Comparison of ENCODE assay signal across 8 cellular contexts in the genomic region with DNA sequence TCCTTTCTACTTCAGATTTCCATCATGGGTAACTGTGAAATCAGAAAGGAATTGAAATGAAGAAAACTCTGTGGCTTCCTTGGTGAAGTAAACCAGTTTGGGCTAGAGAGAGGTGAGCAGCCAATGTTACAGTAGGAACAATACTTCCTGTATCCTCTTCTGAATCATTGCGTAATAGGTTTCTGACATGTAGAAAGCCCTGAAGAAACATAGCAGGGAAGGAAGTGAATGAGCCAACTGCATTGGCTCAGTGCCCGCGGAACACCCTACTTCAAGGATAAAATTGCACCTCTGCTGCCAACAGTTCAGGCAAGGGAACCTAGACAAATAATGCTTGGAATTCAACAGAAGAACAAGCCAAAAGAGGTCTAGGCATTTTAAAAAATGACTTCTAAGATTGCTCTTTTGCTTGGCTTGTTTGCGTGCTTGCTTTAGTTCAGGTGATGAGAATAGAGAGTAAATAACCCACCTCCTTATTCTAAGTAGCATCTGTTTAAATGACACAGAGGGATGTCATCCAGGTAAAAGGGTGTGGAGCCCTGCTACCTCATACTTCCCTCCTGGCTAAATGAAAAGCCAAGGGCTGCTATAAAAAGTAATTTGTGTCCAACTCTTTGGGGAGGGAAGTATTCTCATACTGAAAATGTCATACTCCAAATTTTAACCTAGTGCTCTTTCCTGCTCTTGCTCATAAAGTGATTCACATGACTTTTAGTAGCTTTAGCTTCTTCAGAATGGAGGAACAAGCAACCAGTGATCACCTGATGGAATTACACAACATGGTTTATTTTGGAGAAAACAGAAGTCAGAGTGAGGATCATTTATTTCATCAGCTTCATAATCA. TPM values are rescaled to one million over a fixed set of nuclear protein-coding genes. Genes with fewer than 3 reads are reported as not detected.
DNase-seq lines count a peak whose midpoint lies in the region; ATAC-seq and TF ChIP-seq lines count a peak whose summit lies in the region.

No MANE protein-coding gene starts in this region.

- no peak overlapping the region for H3K4me2 ChIP-seq in fibroblast of lung (ENCODE audit: extremely low read depth, insufficient read depth, low read length)

- H4K20me1 ChIP-seq in fibroblast of lung (ENCODE audit: control insufficient read depth, extremely low read depth, insufficient read depth, low read length), result no peaks in the 10 kb centered on the region

- no peaks in the 10 kb centered on the region for H3K4me1 Mint-ChIP-seq in Caco-2 (ENCODE audit: low read depth, unreplicated experiment)

- H2AFZ ChIP-seq in fibroblast of lung (ENCODE audit: low read length), result no peak overlapping the region

- no peaks in the 10 kb centered on the region for H3K9me3 ChIP-seq in AG04450 (ENCODE audit: control insufficient read depth, insufficient read depth, low read length)
- no peaks in the 10 kb centered on the region for H3K9me3 ChIP-seq in fibroblast of lung (ENCODE audit: control insufficient read depth, insufficient read depth, low read depth, low read length)
- H3K9me3 ChIP-seq in Caco-2, result no peaks in the 10 kb centered on the region; the same call in 1 of the 2 replicates

- POLR2A ChIA-PET in AG04450 (lab: Yijun Ruan, JAX) (interaction anchor here (0.7 kb wide), 1 partner anchor 92 kb away, joined by 3 read pairs; no protein-coding TSS in a partner anchor), Caco-2 (lab: Charles Lee) (no interaction called here)

- TF ChIP-seq CTCF in AG04450 (IDR thresholded peaks at IDR 0.05; ENCODE audit: low read depth, low read length) (no peak), fibroblast of lung (conservative IDR thresholded peaks at IDR 0.05 in 1 of 2, IDR thresholded peaks at IDR 0.05 in 1 of 2; ENCODE audit: low read depth in 1 of 2, low read length in 2 of 2) (no peak), Caco-2 (IDR thresholded peaks at IDR 0.05; ENCODE audit: insufficient read depth in 1 of 2, low read depth in 1 of 2, low read length in 1 of 2, severe bottlenecking in 1 of 2, unreplicated experiment in 1 of 2) (no peak)

- H3K9ac ChIP-seq in fibroblast of lung (ENCODE audit: insufficient read depth, low read length), result no peak overlapping the region

- H3K27ac ChIP-seq in AG04450 (ENCODE audit: low read depth, low read length) (peak overlapping the region; percentile 65), fibroblast of lung (ENCODE audit: insufficient read depth, low read length) (no peak overlapping the region)

- H3K4me3 ChIP-seq in AG04450 (ENCODE audit: low read depth, low read length) (no peak overlapping the region), fibroblast of lung (replicated peaks in 1 of 4; ENCODE audit: control extremely low read depth in 1 of 4, insufficient read depth in 1 of 4, low read depth in 3 of 4, low read length in 4 of 4) (no peak overlapping the region), Caco-2 (ENCODE audit: low read depth, low read length) (no peak overlapping the region)

- H3K4me1 ChIP-seq in fibroblast of lung (ENCODE audit: control insufficient read depth, extremely low read depth, insufficient read depth, low read length), result peaks cover 3% of the 10 kb centered on the region
- peaks cover 7% of the 10 kb centered on the region; the same call in 1 of the 2 replicates for H3K4me1 ChIP-seq in Caco-2

- no peaks in the 10 kb centered on the region for H3K36me3 Mint-ChIP-seq in Caco-2 (ENCODE audit: insufficient read depth, unreplicated experiment)

- CTCF ChIA-PET in AG04450 (lab: Charles Lee) (interaction anchor here (0.5 to 0.8 kb wide), 2 partner anchors 27 to 100 kb away, joined by 3 to 4 read pairs; no protein-coding TSS in a partner anchor), Caco-2 (lab: Charles Lee) (no interaction called here)

- intact Hi-C loops in Caco-2 (cut with micrococcal nuclease; ENCODE audit: unreplicated experiment), result no loop called here

- no peaks in the 10 kb centered on the region for H3K9me3 Mint-ChIP-seq in Caco-2 (ENCODE audit: unreplicated experiment)

- H3K4me3 Mint-ChIP-seq in Caco-2 (ENCODE audit: unreplicated experiment), result no peak overlapping the region

- no peaks in the 10 kb centered on the region for H3K36me3 ChIP-seq in fibroblast of lung (ENCODE audit: control insufficient read depth, insufficient read depth, low read length)
- H3K36me3 ChIP-seq in Caco-2 (ENCODE audit: control insufficient read depth, insufficient read depth, low read length), result no peaks in the 10 kb centered on the region

- no peaks in the 10 kb centered on the region for H3K79me2 ChIP-seq in fibroblast of lung (ENCODE audit: control insufficient read depth, insufficient read depth, low read length)

- H3K27me3 Mint-ChIP-seq in Caco-2 (ENCODE audit: insufficient read depth, unreplicated experiment), result no peaks in the 10 kb centered on the region

- BruUV-seq in Caco-2 (replicated peaks; lab: Mats Ljungman, UMichigan), result no TSS peak

- ATAC-seq in GM18511 (IDR thresholded peaks at IDR 0.05; ENCODE audit: unreplicated experiment) (peak; percentile 87), HG03060 (IDR thresholded peaks at IDR 0.05; ENCODE audit: low read depth, unreplicated experiment) (peak; percentile 78)

- DNase-seq in AG04450 (ENCODE audit: low read depth, low spot score) (peak; percentile 72), NCI-H2171 treated with DMSO at 0.1 percent for 48 hours (lab: John Stamatoyannopoulos, UW) (peak; percentile 93), fibroblast of lung (ENCODE audit: low read depth in 2 of 2) (peak; percentile 91 to 94), non-pigmented ciliary epithelial cell (ENCODE audit: low read depth) (peak; percentile 40), Caco-2 (no peak)
- DNase-seq in activated CD4-positive, alpha-beta T cell treated with anti-CD3 and anti-CD28 coated beads for 48 hours, result peak; percentile 40

- H3K27ac Mint-ChIP-seq in Caco-2 (ENCODE audit: unreplicated experiment), result no peak overlapping the region

- H3K27me3 ChIP-seq in AG04450 (ENCODE audit: control insufficient read depth, insufficient read depth, low read length) (no peaks in the 10 kb centered on the region), fibroblast of lung (ENCODE audit: control insufficient read depth, insufficient read depth, low read length) (no peaks in the 10 kb centered on the region), Caco-2 (replicated peaks; ENCODE audit: control insufficient read depth, insufficient read depth, low read length) (no peaks in the 10 kb centered on the region)

RNA-seq across cellular contexts. Expression of gene AKIRIN2, which starts 30.0 kb away (rescaled TPM):
- polyA plus RNA-seq in AG04450 (2011; rRNA removed), result 30.4 and 31.3 TPM in 2 replicates
- 20.9 and 35.6 TPM in 2 replicates for polyA minus RNA-seq in AG04450 (2011; rRNA and poly(A)+ RNA removed)
- total RNA-seq in fibroblast of lung, result 20.0 and 33.7 TPM in 2 replicates
- polyA plus RNA-seq in fibroblast of lung, result 34.4 and 41.0 TPM in 2 replicates
- 38.4 and 47.4 TPM in 2 replicates for polyA plus RNA-seq in fibroblast of lung (2012)
- 13.6 TPM in 2 replicates for polyA minus RNA-seq in fibroblast of lung (ENCODE audit: low replicate concordance)
- total RNA-seq in Caco-2 (2022), result 51.3 and 53.5 TPM in 2 replicates

Comparison
In these comparisons a context has a peak if more than half of its experiments do, and no peak if none do; other contexts are left out.
1. DNase-seq: peak in AG04450 (single experiment), NCI-H2171 treated with DMSO at 0.1 percent for 48 hours (single experiment), activated CD4-positive, alpha-beta T cell treated with anti-CD3 and anti-CD28 coated beads for 48 hours (single experiment), fibroblast of lung (2 of 2) and non-pigmented ciliary epithelial cell (single experiment); none in Caco-2 (0 of 2).